In the genomic region with DNA sequence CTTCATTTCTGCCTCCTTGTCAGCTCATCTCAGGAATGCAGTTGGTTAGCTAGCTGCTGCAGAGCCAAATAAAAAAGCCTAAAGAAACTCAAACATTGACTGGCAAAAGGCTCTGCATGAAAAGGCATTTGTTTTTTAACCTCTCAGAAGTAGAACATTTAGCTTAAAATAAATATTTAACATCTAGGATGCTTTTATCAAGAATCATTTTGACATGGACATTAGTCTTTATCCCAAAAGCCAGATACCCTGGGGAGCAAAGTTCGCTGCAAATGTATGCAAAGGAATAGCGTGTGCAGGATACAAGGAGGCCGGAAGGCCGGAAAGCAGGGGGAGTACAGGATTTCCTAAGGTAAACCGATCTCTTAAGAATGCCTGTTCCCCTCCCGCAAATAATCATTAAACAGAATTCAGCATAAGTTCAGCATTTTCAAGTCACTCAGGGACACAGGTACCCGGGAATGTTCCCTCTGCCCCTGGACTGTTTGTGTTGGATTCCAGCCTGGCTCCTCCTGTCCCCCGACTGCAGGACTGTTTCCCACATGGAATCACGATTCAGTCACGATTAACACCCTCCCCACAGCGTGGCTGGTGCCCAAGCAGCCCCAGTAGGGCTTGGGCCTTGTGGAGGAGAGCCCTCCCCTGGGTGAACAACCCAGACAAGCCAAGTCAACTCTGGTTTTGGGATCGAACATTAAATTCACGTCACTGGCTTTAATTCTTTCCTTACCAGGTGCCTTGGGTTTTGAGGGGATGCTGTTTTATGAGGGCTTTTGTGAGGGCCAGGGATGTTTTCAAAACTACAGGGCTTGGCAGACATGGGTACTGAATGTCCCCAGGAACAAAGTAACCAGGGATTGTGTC, we compare ENCODE assay signal across 1 cellular context.
TF ChIP-seq lines count a peak whose summit lies in the region.

No MANE protein-coding gene starts in this region.

TF ChIP-seq in HCT116, 20 proteins besides CTCF, POLR2A, EP300 and RAD21 (continued from another document):
- TF ChIP-seq, protein P1, sequence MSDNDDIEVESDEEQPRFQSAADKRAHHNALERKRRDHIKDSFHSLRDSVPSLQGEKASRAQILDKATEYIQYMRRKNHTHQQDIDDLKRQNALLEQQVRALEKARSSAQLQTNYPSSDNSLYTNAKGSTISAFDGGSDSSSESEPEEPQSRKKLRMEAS (IDR thresholded peaks at IDR 0.05) = no peak
- no peak for TF ChIP-seq SP1 (IDR thresholded peaks at IDR 0.05; ENCODE audit: low read depth)
- TF ChIP-seq CEBPB (IDR thresholded peaks at IDR 0.05; ENCODE audit: low read depth) = no peak
